8 cellular contexts compared by ENCODE assay signal in the genomic region with DNA sequence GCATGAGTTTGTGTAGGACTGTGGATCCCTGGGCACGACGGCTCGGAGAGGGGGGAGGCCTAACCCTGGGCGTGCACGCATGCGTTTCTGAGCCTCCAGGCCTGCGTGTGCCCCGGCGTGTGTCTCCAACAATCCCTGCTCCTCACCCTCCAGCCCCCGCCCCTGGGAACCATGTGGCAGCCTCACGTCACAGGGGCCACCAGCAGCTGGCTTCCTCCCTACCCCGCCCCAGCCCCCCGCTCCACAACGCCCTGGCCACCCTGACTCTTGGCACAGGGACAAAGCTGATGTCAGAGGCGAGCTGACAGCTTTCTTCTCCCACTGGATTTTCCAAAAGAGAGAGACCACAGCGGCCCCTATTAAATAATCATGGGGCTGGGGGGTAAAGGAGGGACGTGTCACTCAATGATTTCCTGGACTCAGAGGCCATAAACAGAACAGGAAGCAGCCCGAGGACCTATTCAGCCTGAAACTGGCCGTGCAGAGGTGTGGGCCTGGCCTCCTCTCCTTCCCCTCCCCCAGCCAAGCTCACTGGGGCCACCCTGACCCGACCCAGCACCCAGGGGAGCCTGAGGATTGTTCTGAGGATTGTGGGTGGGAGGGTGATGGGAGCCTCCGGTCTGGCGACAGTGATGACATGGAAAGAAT. TPM values are rescaled to one million over a fixed set of nuclear protein-coding genes. Genes with fewer than 3 reads are reported as not detected.
DNase-seq lines count a peak whose midpoint lies in the region; ATAC-seq and TF ChIP-seq lines count a peak whose summit lies in the region.

No MANE protein-coding gene starts in this region.

- TF ChIP-seq CTCF in upper lobe of right lung (IDR thresholded peaks at IDR 0.05), result no peak

- peak overlapping the region; percentile 18 for H3K27ac ChIP-seq in upper lobe of right lung

- peaks cover 26% of the 10 kb centered on the region for H3K4me1 ChIP-seq in upper lobe of right lung

- H3K27ac Mint-ChIP-seq in activated CD4-positive, alpha-beta T cell treated with anti-CD3 and anti-CD28 coated beads, Interleukin-2, amount 10 ng/mL, durations not matched to agents 7 days and 5 days, result peak overlapping the region; percentile 64
- H3K27ac Mint-ChIP-seq in activated T-helper 1 cell treated with anti-CD3 and anti-CD28 coated beads, Interleukin-12 subunit alpha, Interleukin-12 subunit beta, Interleukin-2, Interleukin-4 antibody, amounts not matched to agents 30 ng/mL and 10 ng/mL and 1 ng/mL, durations not matched to agents 14 hours and 24 hours and 36 hours, result peak overlapping the region; percentile 9
- H3K27ac Mint-ChIP-seq in activated CD4-positive, alpha-beta memory T cell treated with anti-CD3 and anti-CD28 coated beads, Interleukin-2, amount 10 ng/mL, durations not matched to agents 7 days and 5 days, result no peak overlapping the region

- ATAC-seq in upper lobe of right lung (peak; percentile 1), HG03460 (IDR thresholded peaks at IDR 0.05; ENCODE audit: unreplicated experiment) (no peak)

- no peaks in the 10 kb centered on the region for H3K27me3 Mint-ChIP-seq in activated CD4-positive, alpha-beta T cell treated with anti-CD3 and anti-CD28 coated beads, Interleukin-2, amount 10 ng/mL, durations not matched to agents 7 days and 5 days
- H3K27me3 Mint-ChIP-seq in activated T-helper 1 cell treated with anti-CD3 and anti-CD28 coated beads, Interleukin-12 subunit alpha, Interleukin-12 subunit beta, Interleukin-2, Interleukin-4 antibody, amounts not matched to agents 30 ng/mL and 10 ng/mL and 1 ng/mL, durations not matched to agents 14 hours and 24 hours and 36 hours (ENCODE audit: insufficient read depth), result no peaks in the 10 kb centered on the region
- no peaks in the 10 kb centered on the region for H3K27me3 Mint-ChIP-seq in activated CD4-positive, alpha-beta memory T cell treated with anti-CD3 and anti-CD28 coated beads, Interleukin-2, amount 10 ng/mL, durations not matched to agents 7 days and 5 days

- no peak overlapping the region for H3K4me3 Mint-ChIP-seq in activated CD4-positive, alpha-beta T cell treated with anti-CD3 and anti-CD28 coated beads, Interleukin-2, amount 10 ng/mL, durations not matched to agents 7 days and 5 days
- H3K4me3 Mint-ChIP-seq in activated T-helper 1 cell treated with anti-CD3 and anti-CD28 coated beads, Interleukin-12 subunit alpha, Interleukin-12 subunit beta, Interleukin-2, Interleukin-4 antibody, amounts not matched to agents 30 ng/mL and 10 ng/mL and 1 ng/mL, durations not matched to agents 14 hours and 24 hours and 36 hours, result no peak overlapping the region
- H3K4me3 Mint-ChIP-seq in activated CD4-positive, alpha-beta memory T cell treated with anti-CD3 and anti-CD28 coated beads, Interleukin-2, amount 10 ng/mL, durations not matched to agents 7 days and 5 days, result no peak overlapping the region

- H3K27me3 ChIP-seq in upper lobe of right lung, result no peaks in the 10 kb centered on the region

- intact Hi-C loops in activated T-helper 1 cell treated with anti-CD3 and anti-CD28 coated beads, Interleukin-12 subunit alpha, Interleukin-12 subunit beta, Interleukin-2, Interleukin-4 antibody, amounts not matched to agents 30 ng/mL and 10 ng/mL and 1 ng/mL, durations not matched to agents 14 hours and 24 hours and 36 hours (cut with micrococcal nuclease), result no loop called here
- intact Hi-C loops in upper lobe of right lung (cut with DNase I), result no loop called here

- no peaks in the 10 kb centered on the region for H3K36me3 ChIP-seq in upper lobe of right lung

- CTCF ChIA-PET in activated CD4-positive, alpha-beta T cell treated with anti-CD3 and anti-CD28 coated beads, Interleukin-2, amount 10 ng/mL, durations not matched to agents 7 days and 5 days (lab: Charles Lee), result interaction anchor here (2.1 kb wide), 1 partner anchor 34 kb away, joined by 8 read pairs; no protein-coding TSS in a partner anchor
- CTCF ChIA-PET in activated CD4-positive, alpha-beta memory T cell treated with anti-CD3 and anti-CD28 coated beads, Interleukin-2, amount 10 ng/mL, durations not matched to agents 7 days and 5 days (lab: Charles Lee), result interaction anchor here (1.0 kb wide), 1 partner anchor 145 kb away, joined by 3 read pairs; no protein-coding TSS in a partner anchor

- POLR2A ChIA-PET in activated CD4-positive, alpha-beta T cell treated with anti-CD3 and anti-CD28 coated beads, Interleukin-2, amount 10 ng/mL, durations not matched to agents 7 days and 5 days (lab: Charles Lee), result no interaction called here
- POLR2A ChIA-PET in activated CD4-positive, alpha-beta memory T cell treated with anti-CD3 and anti-CD28 coated beads, Interleukin-2, amount 10 ng/mL, durations not matched to agents 7 days and 5 days (lab: Charles Lee), result interaction anchor here (1.0 kb wide), 1 partner anchor 37 kb away, joined by 4 read pairs; no protein-coding TSS in a partner anchor

- no peaks in the 10 kb centered on the region for H3K9me3 Mint-ChIP-seq in activated CD4-positive, alpha-beta T cell treated with anti-CD3 and anti-CD28 coated beads, Interleukin-2, amount 10 ng/mL, durations not matched to agents 7 days and 5 days
- H3K9me3 Mint-ChIP-seq in activated T-helper 1 cell treated with anti-CD3 and anti-CD28 coated beads, Interleukin-12 subunit alpha, Interleukin-12 subunit beta, Interleukin-2, Interleukin-4 antibody, amounts not matched to agents 30 ng/mL and 10 ng/mL and 1 ng/mL, durations not matched to agents 14 hours and 24 hours and 36 hours, result no peaks in the 10 kb centered on the region
- no peaks in the 10 kb centered on the region for H3K9me3 Mint-ChIP-seq in activated CD4-positive, alpha-beta memory T cell treated with anti-CD3 and anti-CD28 coated beads, Interleukin-2, amount 10 ng/mL, durations not matched to agents 7 days and 5 days

- H3K36me3 Mint-ChIP-seq in activated CD4-positive, alpha-beta T cell treated with anti-CD3 and anti-CD28 coated beads, Interleukin-2, amount 10 ng/mL, durations not matched to agents 7 days and 5 days (ENCODE audit: low read depth), result no peaks in the 10 kb centered on the region
- H3K36me3 Mint-ChIP-seq in activated T-helper 1 cell treated with anti-CD3 and anti-CD28 coated beads, Interleukin-12 subunit alpha, Interleukin-12 subunit beta, Interleukin-2, Interleukin-4 antibody, amounts not matched to agents 30 ng/mL and 10 ng/mL and 1 ng/mL, durations not matched to agents 14 hours and 24 hours and 36 hours (ENCODE audit: low read depth), result no peaks in the 10 kb centered on the region
- no peaks in the 10 kb centered on the region for H3K36me3 Mint-ChIP-seq in activated CD4-positive, alpha-beta memory T cell treated with anti-CD3 and anti-CD28 coated beads, Interleukin-2, amount 10 ng/mL, durations not matched to agents 7 days and 5 days (ENCODE audit: low read depth)

- no peaks in the 10 kb centered on the region for H3K9me3 ChIP-seq in upper lobe of right lung

- H3K4me1 Mint-ChIP-seq in activated CD4-positive, alpha-beta T cell treated with anti-CD3 and anti-CD28 coated beads, Interleukin-2, amount 10 ng/mL, durations not matched to agents 7 days and 5 days, result peaks cover 70% of the 10 kb centered on the region
- H3K4me1 Mint-ChIP-seq in activated T-helper 1 cell treated with anti-CD3 and anti-CD28 coated beads, Interleukin-12 subunit alpha, Interleukin-12 subunit beta, Interleukin-2, Interleukin-4 antibody, amounts not matched to agents 30 ng/mL and 10 ng/mL and 1 ng/mL, durations not matched to agents 14 hours and 24 hours and 36 hours (ENCODE audit: low read depth), result peaks cover 41% of the 10 kb centered on the region
- peaks cover 63% of the 10 kb centered on the region for H3K4me1 Mint-ChIP-seq in activated CD4-positive, alpha-beta memory T cell treated with anti-CD3 and anti-CD28 coated beads, Interleukin-2, amount 10 ng/mL, durations not matched to agents 7 days and 5 days

- no peak for DNase-seq in activated CD4-positive, alpha-beta T cell treated with anti-CD3 and anti-CD28 coated beads, Interleukin-2, amount 10 ng/mL, durations not matched to agents 7 days and 5 days
- no peak for DNase-seq in activated CD4-positive, alpha-beta T cell treated with anti-CD3 and anti-CD28 coated beads, Interleukin-2, amount 50 U/mL, for 4 hours
- DNase-seq in activated T-helper 1 cell treated with anti-CD3 and anti-CD28 coated beads, Interleukin-12 subunit alpha, Interleukin-12 subunit beta, Interleukin-2, Interleukin-4 antibody, amounts not matched to agents 30 ng/mL and 10 ng/mL and 1 ng/mL, durations not matched to agents 14 hours and 24 hours and 36 hours (ENCODE audit: low spot score), result no peak
- DNase-seq in left kidney (ENCODE audit: low read depth, low spot score) (peak; percentile 82), upper lobe of right lung (peak; percentile 77)
- DNase-seq in activated CD4-positive, alpha-beta memory T cell treated with anti-CD3 and anti-CD28 coated beads, Interleukin-2, amount 10 ng/mL, durations not matched to agents 7 days and 5 days, result no peak
- DNase-seq in activated CD4-positive, alpha-beta T cell treated with anti-CD3 and anti-CD28 coated beads for 4 hours, result no peak

- no peak overlapping the region for H3K4me3 ChIP-seq in upper lobe of right lung

RNA-seq across cellular contexts. Expression of gene LIF, which starts 6.8 kb away (rescaled TPM):
- 100 to 1,000 TPM; 102 to 103 TPM for total RNA-seq in activated CD4-positive, alpha-beta T cell treated with anti-CD3 and anti-CD28 coated beads, Interleukin-2, amount 10 ng/mL, durations not matched to agents 7 days and 5 days
- 450 and 455 TPM in 2 replicates for total RNA-seq in activated T-helper 1 cell treated with anti-CD3 and anti-CD28 coated beads, Interleukin-12 subunit alpha, Interleukin-12 subunit beta, Interleukin-2, Interleukin-4 antibody, amounts not matched to agents 30 ng/mL and 10 ng/mL and 1 ng/mL, durations not matched to agents 14 hours and 24 hours and 36 hours
- total RNA-seq in upper lobe of right lung, result 6.9 TPM
- total RNA-seq in activated CD4-positive, alpha-beta memory T cell treated with anti-CD3 and anti-CD28 coated beads, Interleukin-2, amount 10 ng/mL, durations not matched to agents 7 days and 5 days, result 10 to 100 TPM; 94.6 to 94.8 TPM

RNA-seq across cellular contexts. Expression of gene OSM, which starts 13.3 kb away (rescaled TPM):
- total RNA-seq in activated CD4-positive, alpha-beta T cell treated with anti-CD3 and anti-CD28 coated beads, Interleukin-2, amount 10 ng/mL, durations not matched to agents 7 days and 5 days, result 10 to 100 TPM; 74.7 to 80.5 TPM
- total RNA-seq in activated T-helper 1 cell treated with anti-CD3 and anti-CD28 coated beads, Interleukin-12 subunit alpha, Interleukin-12 subunit beta, Interleukin-2, Interleukin-4 antibody, amounts not matched to agents 30 ng/mL and 10 ng/mL and 1 ng/mL, durations not matched to agents 14 hours and 24 hours and 36 hours, result 76.7 and 78.3 TPM in 2 replicates
- 1.6 TPM for total RNA-seq in upper lobe of right lung
- 100 to 1,000 TPM; 103 to 107 TPM for total RNA-seq in activated CD4-positive, alpha-beta memory T cell treated with anti-CD3 and anti-CD28 coated beads, Interleukin-2, amount 10 ng/mL, durations not matched to agents 7 days and 5 days

RNA-seq across cellular contexts. Expression of gene CASTOR1, which starts 36.0 kb away (rescaled TPM):
- 10 to 100 TPM; 16.7 to 20.0 TPM for total RNA-seq in activated CD4-positive, alpha-beta T cell treated with anti-CD3 and anti-CD28 coated beads, Interleukin-2, amount 10 ng/mL, durations not matched to agents 7 days and 5 days
- 5.6 and 8.8 TPM in 2 replicates for total RNA-seq in activated T-helper 1 cell treated with anti-CD3 and anti-CD28 coated beads, Interleukin-12 subunit alpha, Interleukin-12 subunit beta, Interleukin-2, Interleukin-4 antibody, amounts not matched to agents 30 ng/mL and 10 ng/mL and 1 ng/mL, durations not matched to agents 14 hours and 24 hours and 36 hours
- 15.9 TPM for total RNA-seq in upper lobe of right lung
- 10 to 100 TPM; 14.2 to 14.6 TPM for total RNA-seq in activated CD4-positive, alpha-beta memory T cell treated with anti-CD3 and anti-CD28 coated beads, Interleukin-2, amount 10 ng/mL, durations not matched to agents 7 days and 5 days

Comparison
In these comparisons a context has a peak if more than half of its experiments do, and no peak if none do; other contexts are left out.
1. DNase-seq: peak in left kidney (single experiment) and upper lobe of right lung (single experiment); none in activated CD4-positive, alpha-beta T cell treated with anti-CD3 and anti-CD28 coated beads, Interleukin-2, amount 10 ng/mL, durations not matched to agents 7 days and 5 days (single experiment), activated CD4-positive, alpha-beta T cell treated with anti-CD3 and anti-CD28 coated beads, Interleukin-2, amount 50 U/mL, for 4 hours (0 of 2), activated T-helper 1 cell treated with anti-CD3 and anti-CD28 coated beads, Interleukin-12 subunit alpha, Interleukin-12 subunit beta, Interleukin-2, Interleukin-4 antibody, amounts not matched to agents 30 ng/mL and 10 ng/mL and 1 ng/mL, durations not matched to agents 14 hours and 24 hours and 36 hours (single experiment), activated CD4-positive, alpha-beta memory T cell treated with anti-CD3 and anti-CD28 coated beads, Interleukin-2, amount 10 ng/mL, durations not matched to agents 7 days and 5 days (single experiment) and activated CD4-positive, alpha-beta T cell treated with anti-CD3 and anti-CD28 coated beads for 4 hours (0 of 2).
2. RNA of gene LIF, which starts 6.8 kb away (total RNA-seq): 450 to 455 TPM in activated T-helper 1 cell treated with anti-CD3 and anti-CD28 coated beads, Interleukin-12 subunit alpha, Interleukin-12 subunit beta, Interleukin-2, Interleukin-4 antibody, amounts not matched to agents 30 ng/mL and 10 ng/mL and 1 ng/mL, durations not matched to agents 14 hours and 24 hours and 36 hours, 102 to 103 TPM in activated CD4-positive, alpha-beta T cell treated with anti-CD3 and anti-CD28 coated beads, Interleukin-2, amount 10 ng/mL, durations not matched to agents 7 days and 5 days and 94.6 to 94.8 TPM in activated CD4-positive, alpha-beta memory T cell treated with anti-CD3 and anti-CD28 coated beads, Interleukin-2, amount 10 ng/mL, durations not matched to agents 7 days and 5 days; 6.9 TPM in upper lobe of right lung (single experiment); every median in the first group is over 10 times any median in the second.
3. RNA of gene OSM, which starts 13.3 kb away (total RNA-seq): 103 to 107 TPM in activated CD4-positive, alpha-beta memory T cell treated with anti-CD3 and anti-CD28 coated beads, Interleukin-2, amount 10 ng/mL, durations not matched to agents 7 days and 5 days, 74.7 to 80.5 TPM in activated CD4-positive, alpha-beta T cell treated with anti-CD3 and anti-CD28 coated beads, Interleukin-2, amount 10 ng/mL, durations not matched to agents 7 days and 5 days and 76.7 to 78.3 TPM in activated T-helper 1 cell treated with anti-CD3 and anti-CD28 coated beads, Interleukin-12 subunit alpha, Interleukin-12 subunit beta, Interleukin-2, Interleukin-4 antibody, amounts not matched to agents 30 ng/mL and 10 ng/mL and 1 ng/mL, durations not matched to agents 14 hours and 24 hours and 36 hours; 1.6 TPM in upper lobe of right lung (single experiment); every median in the first group is over 10 times any median in the second.